ENCODE assay signal across 1 cellular context in the genomic region with DNA sequence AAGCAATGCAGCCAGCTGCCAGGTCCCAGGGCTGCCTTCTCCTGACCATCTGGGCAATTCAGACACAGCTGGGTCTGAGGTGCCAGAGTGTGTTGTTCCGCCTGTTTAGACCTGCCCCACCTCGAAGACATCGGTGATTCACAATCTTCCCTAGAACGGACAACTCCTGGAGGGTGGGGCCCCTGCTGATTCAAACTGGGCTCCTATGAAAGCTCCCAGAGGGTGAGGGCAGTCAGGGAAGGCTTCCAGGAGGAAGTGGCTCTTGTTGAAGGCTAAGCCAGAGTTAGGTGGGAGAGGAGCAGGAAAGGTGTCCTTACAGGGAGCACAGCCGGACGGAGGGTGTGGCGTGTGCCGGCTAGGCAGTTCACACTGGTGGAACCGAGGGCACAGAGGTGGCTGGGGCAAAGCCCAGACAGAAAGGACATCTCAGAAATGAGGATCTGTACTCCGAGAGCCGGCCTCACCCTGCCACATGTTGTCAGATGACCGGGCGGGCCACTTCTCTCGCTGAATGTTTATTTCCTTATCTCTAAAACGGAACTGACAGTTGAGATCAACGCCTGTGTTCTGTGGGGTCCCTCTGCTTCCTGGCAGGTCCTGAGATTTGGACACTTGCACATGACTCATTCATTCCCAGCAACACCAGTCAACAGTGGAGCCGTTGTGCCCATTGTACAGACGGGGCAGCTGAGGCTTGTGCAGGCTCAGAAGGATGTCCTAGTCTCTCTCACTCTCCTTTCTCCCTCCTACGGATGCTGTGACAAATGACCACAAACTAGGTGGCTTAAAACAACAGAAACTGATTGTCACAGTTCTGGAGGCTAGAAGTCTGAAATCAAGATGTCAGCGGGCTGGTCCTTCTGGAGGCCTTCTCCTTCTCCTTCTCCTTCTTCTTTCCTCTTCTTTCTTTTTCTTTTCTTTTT.
TF ChIP-seq lines count a peak whose summit lies in the region.

No MANE protein-coding gene starts in this region.

TF ChIP-seq in HepG2, 621 proteins besides CTCF, POLR2A, EP300 and RAD21 (continued from another document and continues in another):
- TF ChIP-seq, protein P1, sequence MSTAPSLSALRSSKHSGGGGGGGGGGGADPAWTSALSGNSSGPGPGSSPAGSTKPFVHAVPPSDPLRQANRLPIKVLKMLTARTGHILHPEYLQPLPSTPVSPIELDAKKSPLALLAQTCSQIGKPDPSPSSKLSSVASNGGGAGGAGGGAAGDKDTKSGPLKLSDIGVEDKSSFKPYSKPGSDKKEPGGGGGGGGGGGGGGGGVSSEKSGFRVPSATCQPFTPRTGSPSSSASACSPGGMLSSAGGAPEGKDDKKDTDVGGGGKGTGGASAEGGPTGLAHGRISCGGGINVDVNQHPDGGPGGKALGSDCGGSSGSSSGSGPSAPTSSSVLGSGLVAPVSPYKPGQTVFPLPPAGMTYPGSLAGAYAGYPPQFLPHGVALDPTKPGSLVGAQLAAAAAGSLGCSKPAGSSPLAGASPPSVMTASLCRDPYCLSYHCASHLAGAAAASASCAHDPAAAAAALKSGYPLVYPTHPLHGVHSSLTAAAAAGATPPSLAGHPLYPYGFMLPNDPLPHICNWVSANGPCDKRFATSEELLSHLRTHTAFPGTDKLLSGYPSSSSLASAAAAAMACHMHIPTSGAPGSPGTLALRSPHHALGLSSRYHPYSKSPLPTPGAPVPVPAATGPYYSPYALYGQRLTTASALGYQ (CRISPR knock-in tag; IDR thresholded peaks at IDR 0.05), result no peak; the same call in 1 of the 2 replicates
- no peak; the same call in 1 of the 2 replicates for TF ChIP-seq SIX1 (CRISPR knock-in tag; IDR thresholded peaks at IDR 0.05; ENCODE audit: borderline replicate concordance)
- peak; percentile 87 for TF ChIP-seq ZKSCAN8 (CRISPR knock-in tag; IDR thresholded peaks at IDR 0.05; ENCODE audit: borderline replicate concordance)
- TF ChIP-seq FOXA1 (IDR thresholded peaks at IDR 0.05), result no peak
- TF ChIP-seq FOXA1 (CRISPR knock-in tag; IDR thresholded peaks at IDR 0.05), result peak; percentile 90
- TF ChIP-seq PHF5A (CRISPR knock-in tag; IDR thresholded peaks at IDR 0.05; ENCODE audit: low read depth, unreplicated experiment), result no peak
- TF ChIP-seq REPIN1 (CRISPR knock-in tag; IDR thresholded peaks at IDR 0.05; ENCODE audit: borderline replicate concordance, low read depth), result no peak
- TF ChIP-seq, protein P2, sequence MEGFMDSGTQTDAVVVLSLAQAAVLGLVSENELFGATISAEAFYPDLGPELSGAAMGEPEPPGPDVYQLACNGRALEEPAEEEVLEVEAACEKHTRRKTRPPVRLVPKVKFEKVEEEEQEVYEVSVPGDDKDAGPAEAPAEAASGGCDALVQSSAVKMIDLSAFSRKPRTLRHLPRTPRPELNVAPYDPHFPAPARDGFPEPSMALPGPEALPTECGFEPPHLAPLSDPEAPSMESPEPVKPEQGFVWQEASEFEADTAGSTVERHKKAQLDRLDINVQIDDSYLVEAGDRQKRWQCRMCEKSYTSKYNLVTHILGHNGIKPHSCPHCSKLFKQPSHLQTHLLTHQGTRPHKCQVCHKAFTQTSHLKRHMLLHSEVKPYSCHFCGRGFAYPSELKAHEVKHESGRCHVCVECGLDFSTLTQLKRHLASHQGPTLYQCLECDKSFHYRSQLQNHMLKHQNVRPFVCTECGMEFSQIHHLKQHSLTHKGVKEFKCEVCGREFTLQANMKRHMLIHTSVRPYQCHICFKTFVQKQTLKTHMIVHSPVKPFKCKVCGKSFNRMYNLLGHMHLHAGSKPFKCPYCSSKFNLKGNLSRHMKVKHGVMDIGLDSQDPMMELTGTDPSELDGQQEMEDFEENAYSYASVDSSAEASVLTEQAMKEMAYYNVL (CRISPR knock-in tag; IDR thresholded peaks at IDR 0.05; ENCODE audit: borderline replicate concordance), result peak; percentile 94
- TF ChIP-seq, protein P3, sequence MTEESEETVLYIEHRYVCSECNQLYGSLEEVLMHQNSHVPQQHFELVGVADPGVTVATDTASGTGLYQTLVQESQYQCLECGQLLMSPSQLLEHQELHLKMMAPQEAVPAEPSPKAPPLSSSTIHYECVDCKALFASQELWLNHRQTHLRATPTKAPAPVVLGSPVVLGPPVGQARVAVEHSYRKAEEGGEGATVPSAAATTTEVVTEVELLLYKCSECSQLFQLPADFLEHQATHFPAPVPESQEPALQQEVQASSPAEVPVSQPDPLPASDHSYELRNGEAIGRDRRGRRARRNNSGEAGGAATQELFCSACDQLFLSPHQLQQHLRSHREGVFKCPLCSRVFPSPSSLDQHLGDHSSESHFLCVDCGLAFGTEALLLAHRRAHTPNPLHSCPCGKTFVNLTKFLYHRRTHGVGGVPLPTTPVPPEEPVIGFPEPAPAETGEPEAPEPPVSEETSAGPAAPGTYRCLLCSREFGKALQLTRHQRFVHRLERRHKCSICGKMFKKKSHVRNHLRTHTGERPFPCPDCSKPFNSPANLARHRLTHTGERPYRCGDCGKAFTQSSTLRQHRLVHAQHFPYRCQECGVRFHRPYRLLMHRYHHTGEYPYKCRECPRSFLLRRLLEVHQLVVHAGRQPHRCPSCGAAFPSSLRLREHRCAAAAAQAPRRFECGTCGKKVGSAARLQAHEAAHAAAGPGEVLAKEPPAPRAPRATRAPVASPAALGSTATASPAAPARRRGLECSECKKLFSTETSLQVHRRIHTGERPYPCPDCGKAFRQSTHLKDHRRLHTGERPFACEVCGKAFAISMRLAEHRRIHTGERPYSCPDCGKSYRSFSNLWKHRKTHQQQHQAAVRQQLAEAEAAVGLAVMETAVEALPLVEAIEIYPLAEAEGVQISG (CRISPR knock-in tag; IDR thresholded peaks at IDR 0.05), result peak; percentile 64
- no peak for TF ChIP-seq ZKSCAN5 (CRISPR knock-in tag; IDR thresholded peaks at IDR 0.05)
- TF ChIP-seq AGO1 (IDR thresholded peaks at IDR 0.05; ENCODE audit: low read depth, low read length, poor library complexity, severe bottlenecking), result no peak
- no peak; the same call in 1 of the 2 replicates for TF ChIP-seq AHR (CRISPR knock-in tag; IDR thresholded peaks at IDR 0.05)
- TF ChIP-seq ZNF263 (CRISPR knock-in tag; IDR thresholded peaks at IDR 0.05), result peak; percentile 88
- peak; percentile 55; the same call in 1 of the 2 replicates for TF ChIP-seq MIXL1 (CRISPR knock-in tag; IDR thresholded peaks at IDR 0.05)
- no peak; the same call in 1 of the 2 replicates for TF ChIP-seq ZNF510 (CRISPR knock-in tag; IDR thresholded peaks at IDR 0.05; ENCODE audit: low read depth)
- TF ChIP-seq MEIS2 (CRISPR knock-in tag; IDR thresholded peaks at IDR 0.05), result peak; percentile 96
- TF ChIP-seq ZNF615 (CRISPR knock-in tag; IDR thresholded peaks at IDR 0.05; ENCODE audit: borderline replicate concordance), result no peak
- TF ChIP-seq, protein P4, sequence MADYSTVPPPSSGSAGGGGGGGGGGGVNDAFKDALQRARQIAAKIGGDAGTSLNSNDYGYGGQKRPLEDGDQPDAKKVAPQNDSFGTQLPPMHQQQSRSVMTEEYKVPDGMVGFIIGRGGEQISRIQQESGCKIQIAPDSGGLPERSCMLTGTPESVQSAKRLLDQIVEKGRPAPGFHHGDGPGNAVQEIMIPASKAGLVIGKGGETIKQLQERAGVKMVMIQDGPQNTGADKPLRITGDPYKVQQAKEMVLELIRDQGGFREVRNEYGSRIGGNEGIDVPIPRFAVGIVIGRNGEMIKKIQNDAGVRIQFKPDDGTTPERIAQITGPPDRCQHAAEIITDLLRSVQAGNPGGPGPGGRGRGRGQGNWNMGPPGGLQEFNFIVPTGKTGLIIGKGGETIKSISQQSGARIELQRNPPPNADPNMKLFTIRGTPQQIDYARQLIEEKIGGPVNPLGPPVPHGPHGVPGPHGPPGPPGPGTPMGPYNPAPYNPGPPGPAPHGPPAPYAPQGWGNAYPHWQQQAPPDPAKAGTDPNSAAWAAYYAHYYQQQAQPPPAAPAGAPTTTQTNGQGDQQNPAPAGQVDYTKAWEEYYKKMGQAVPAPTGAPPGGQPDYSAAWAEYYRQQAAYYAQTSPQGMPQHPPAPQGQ (CRISPR knock-in tag; IDR thresholded peaks at IDR 0.05; ENCODE audit: borderline replicate concordance), result peak; percentile 20; the same call in 1 of the 2 replicates
- TF ChIP-seq ZBTB20 (CRISPR knock-in tag; IDR thresholded peaks at IDR 0.05; ENCODE audit: borderline replicate concordance, low read depth), result no peak
- peak; percentile 97 for TF ChIP-seq ZNF121 (CRISPR knock-in tag; IDR thresholded peaks at IDR 0.05)
- TF ChIP-seq ZNF343 (CRISPR knock-in tag; IDR thresholded peaks at IDR 0.05), result no peak
- TF ChIP-seq, protein P5, sequence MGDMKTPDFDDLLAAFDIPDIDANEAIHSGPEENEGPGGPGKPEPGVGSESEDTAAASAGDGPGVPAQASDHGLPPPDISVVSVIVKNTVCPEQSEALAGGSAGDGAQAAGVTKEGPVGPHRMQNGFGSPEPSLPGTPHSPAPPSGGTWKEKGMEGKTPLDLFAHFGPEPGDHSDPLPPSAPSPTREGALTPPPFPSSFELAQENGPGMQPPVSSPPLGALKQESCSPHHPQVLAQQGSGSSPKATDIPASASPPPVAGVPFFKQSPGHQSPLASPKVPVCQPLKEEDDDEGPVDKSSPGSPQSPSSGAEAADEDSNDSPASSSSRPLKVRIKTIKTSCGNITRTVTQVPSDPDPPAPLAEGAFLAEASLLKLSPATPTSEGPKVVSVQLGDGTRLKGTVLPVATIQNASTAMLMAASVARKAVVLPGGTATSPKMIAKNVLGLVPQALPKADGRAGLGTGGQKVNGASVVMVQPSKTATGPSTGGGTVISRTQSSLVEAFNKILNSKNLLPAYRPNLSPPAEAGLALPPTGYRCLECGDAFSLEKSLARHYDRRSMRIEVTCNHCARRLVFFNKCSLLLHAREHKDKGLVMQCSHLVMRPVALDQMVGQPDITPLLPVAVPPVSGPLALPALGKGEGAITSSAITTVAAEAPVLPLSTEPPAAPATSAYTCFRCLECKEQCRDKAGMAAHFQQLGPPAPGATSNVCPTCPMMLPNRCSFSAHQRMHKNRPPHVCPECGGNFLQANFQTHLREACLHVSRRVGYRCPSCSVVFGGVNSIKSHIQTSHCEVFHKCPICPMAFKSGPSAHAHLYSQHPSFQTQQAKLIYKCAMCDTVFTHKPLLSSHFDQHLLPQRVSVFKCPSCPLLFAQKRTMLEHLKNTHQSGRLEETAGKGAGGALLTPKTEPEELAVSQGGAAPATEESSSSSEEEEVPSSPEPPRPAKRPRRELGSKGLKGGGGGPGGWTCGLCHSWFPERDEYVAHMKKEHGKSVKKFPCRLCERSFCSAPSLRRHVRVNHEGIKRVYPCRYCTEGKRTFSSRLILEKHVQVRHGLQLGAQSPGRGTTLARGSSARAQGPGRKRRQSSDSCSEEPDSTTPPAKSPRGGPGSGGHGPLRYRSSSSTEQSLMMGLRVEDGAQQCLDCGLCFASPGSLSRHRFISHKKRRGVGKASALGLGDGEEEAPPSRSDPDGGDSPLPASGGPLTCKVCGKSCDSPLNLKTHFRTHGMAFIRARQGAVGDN (CRISPR knock-in tag; IDR thresholded peaks at IDR 0.05), result peak; percentile 71
- TF ChIP-seq MIER2 (CRISPR knock-in tag; IDR thresholded peaks at IDR 0.05), result 0 out of 2 replicates have a peak, but pooled peaks have one; percentile 14
- no peak for TF ChIP-seq REXO4 (CRISPR knock-in tag; IDR thresholded peaks at IDR 0.05; ENCODE audit: borderline replicate concordance)
- peak; percentile 82; the same call in 1 of the 2 replicates for TF ChIP-seq SSRP1 (CRISPR knock-in tag; IDR thresholded peaks at IDR 0.05)
- TF ChIP-seq, protein P6, sequence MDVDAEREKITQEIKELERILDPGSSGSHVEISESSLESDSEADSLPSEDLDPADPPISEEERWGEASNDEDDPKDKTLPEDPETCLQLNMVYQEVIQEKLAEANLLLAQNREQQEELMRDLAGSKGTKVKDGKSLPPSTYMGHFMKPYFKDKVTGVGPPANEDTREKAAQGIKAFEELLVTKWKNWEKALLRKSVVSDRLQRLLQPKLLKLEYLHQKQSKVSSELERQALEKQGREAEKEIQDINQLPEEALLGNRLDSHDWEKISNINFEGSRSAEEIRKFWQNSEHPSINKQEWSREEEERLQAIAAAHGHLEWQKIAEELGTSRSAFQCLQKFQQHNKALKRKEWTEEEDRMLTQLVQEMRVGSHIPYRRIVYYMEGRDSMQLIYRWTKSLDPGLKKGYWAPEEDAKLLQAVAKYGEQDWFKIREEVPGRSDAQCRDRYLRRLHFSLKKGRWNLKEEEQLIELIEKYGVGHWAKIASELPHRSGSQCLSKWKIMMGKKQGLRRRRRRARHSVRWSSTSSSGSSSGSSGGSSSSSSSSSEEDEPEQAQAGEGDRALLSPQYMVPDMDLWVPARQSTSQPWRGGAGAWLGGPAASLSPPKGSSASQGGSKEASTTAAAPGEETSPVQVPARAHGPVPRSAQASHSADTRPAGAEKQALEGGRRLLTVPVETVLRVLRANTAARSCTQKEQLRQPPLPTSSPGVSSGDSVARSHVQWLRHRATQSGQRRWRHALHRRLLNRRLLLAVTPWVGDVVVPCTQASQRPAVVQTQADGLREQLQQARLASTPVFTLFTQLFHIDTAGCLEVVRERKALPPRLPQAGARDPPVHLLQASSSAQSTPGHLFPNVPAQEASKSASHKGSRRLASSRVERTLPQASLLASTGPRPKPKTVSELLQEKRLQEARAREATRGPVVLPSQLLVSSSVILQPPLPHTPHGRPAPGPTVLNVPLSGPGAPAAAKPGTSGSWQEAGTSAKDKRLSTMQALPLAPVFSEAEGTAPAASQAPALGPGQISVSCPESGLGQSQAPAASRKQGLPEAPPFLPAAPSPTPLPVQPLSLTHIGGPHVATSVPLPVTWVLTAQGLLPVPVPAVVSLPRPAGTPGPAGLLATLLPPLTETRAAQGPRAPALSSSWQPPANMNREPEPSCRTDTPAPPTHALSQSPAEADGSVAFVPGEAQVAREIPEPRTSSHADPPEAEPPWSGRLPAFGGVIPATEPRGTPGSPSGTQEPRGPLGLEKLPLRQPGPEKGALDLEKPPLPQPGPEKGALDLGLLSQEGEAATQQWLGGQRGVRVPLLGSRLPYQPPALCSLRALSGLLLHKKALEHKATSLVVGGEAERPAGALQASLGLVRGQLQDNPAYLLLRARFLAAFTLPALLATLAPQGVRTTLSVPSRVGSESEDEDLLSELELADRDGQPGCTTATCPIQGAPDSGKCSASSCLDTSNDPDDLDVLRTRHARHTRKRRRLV (CRISPR knock-in tag; IDR thresholded peaks at IDR 0.05), result no peak
- TF ChIP-seq, protein P7, sequence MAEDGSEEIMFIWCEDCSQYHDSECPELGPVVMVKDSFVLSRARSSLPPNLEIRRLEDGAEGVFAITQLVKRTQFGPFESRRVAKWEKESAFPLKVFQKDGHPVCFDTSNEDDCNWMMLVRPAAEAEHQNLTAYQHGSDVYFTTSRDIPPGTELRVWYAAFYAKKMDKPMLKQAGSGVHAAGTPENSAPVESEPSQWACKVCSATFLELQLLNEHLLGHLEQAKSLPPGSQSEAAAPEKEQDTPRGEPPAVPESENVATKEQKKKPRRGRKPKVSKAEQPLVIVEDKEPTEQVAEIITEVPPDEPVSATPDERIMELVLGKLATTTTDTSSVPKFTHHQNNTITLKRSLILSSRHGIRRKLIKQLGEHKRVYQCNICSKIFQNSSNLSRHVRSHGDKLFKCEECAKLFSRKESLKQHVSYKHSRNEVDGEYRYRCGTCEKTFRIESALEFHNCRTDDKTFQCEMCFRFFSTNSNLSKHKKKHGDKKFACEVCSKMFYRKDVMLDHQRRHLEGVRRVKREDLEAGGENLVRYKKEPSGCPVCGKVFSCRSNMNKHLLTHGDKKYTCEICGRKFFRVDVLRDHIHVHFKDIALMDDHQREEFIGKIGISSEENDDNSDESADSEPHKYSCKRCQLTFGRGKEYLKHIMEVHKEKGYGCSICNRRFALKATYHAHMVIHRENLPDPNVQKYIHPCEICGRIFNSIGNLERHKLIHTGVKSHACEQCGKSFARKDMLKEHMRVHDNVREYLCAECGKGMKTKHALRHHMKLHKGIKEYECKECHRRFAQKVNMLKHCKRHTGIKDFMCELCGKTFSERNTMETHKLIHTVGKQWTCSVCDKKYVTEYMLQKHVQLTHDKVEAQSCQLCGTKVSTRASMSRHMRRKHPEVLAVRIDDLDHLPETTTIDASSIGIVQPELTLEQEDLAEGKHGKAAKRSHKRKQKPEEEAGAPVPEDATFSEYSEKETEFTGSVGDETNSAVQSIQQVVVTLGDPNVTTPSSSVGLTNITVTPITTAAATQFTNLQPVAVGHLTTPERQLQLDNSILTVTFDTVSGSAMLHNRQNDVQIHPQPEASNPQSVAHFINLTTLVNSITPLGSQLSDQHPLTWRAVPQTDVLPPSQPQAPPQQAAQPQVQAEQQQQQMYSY (CRISPR knock-in tag; IDR thresholded peaks at IDR 0.05), result no peak
- no peak for TF ChIP-seq ZSCAN30 (CRISPR knock-in tag; IDR thresholded peaks at IDR 0.05)
- no peak for TF ChIP-seq ZNF260 (CRISPR knock-in tag; IDR thresholded peaks at IDR 0.05; ENCODE audit: borderline replicate concordance, low read depth)
